ENCODE assay signal across 2 cellular contexts in the genomic region with DNA sequence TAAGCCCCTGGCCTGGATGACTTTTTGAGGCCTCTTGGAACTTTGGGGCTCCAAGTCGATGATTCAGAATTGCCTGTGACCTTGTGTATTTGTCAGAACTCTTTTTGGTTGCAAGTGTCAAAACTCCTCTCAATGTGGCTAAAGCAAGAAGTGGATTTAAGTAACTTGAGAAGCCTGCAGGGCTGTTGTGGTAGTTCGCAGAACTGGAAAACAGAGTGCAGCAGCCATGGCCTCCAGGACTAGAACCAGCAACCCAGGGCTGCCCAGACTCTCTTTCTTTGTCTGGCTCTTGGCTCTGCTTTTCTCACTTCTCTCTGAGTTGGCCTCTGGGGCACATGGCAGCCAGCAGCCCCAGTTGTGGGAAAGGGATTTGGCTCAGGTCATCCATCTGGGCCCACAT.
TF ChIP-seq lines count a peak whose summit lies in the region.

No MANE protein-coding gene starts in this region.

TF ChIP-seq in SK-N-SH treated with all-trans-retinoic acid at 6 μM for 48 hours, 23 proteins besides CTCF, POLR2A, EP300 and RAD21 (continued from another document):
- TF ChIP-seq, protein P1, sequence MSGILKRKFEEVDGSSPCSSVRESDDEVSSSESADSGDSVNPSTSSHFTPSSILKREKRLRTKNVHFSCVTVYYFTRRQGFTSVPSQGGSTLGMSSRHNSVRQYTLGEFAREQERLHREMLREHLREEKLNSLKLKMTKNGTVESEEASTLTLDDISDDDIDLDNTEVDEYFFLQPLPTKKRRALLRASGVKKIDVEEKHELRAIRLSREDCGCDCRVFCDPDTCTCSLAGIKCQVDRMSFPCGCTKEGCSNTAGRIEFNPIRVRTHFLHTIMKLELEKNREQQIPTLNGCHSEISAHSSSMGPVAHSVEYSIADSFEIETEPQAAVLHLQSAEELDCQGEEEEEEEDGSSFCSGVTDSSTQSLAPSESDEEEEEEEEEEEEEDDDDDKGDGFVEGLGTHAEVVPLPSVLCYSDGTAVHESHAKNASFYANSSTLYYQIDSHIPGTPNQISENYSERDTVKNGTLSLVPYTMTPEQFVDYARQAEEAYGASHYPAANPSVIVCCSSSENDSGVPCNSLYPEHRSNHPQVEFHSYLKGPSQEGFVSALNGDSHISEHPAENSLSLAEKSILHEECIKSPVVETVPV (CRISPR knock-in tag; IDR thresholded peaks at IDR 0.05): no peak
- TF ChIP-seq SNAI2 (CRISPR knock-in tag; IDR thresholded peaks at IDR 0.05) (no peak), ZNF8 (CRISPR knock-in tag; IDR thresholded peaks at IDR 0.05) (no peak), CSDC2 (CRISPR knock-in tag; IDR thresholded peaks at IDR 0.05) (no peak), BACH2 (CRISPR knock-in tag; IDR thresholded peaks at IDR 0.05; ENCODE audit: borderline replicate concordance) (no peak), ISL1 (CRISPR knock-in tag; IDR thresholded peaks at IDR 0.05) (no peak), PPARA (CRISPR knock-in tag; IDR thresholded peaks at IDR 0.05; ENCODE audit: borderline replicate concordance) (no peak), OSR1 (CRISPR knock-in tag; IDR thresholded peaks at IDR 0.05) (no peak), ZFP3 (CRISPR knock-in tag; IDR thresholded peaks at IDR 0.05) (no peak), ZC3H10 (CRISPR knock-in tag; IDR thresholded peaks at IDR 0.05) (no peak), ZFP30 (CRISPR knock-in tag; IDR thresholded peaks at IDR 0.05) (no peak)
- TF ChIP-seq, protein P2, sequence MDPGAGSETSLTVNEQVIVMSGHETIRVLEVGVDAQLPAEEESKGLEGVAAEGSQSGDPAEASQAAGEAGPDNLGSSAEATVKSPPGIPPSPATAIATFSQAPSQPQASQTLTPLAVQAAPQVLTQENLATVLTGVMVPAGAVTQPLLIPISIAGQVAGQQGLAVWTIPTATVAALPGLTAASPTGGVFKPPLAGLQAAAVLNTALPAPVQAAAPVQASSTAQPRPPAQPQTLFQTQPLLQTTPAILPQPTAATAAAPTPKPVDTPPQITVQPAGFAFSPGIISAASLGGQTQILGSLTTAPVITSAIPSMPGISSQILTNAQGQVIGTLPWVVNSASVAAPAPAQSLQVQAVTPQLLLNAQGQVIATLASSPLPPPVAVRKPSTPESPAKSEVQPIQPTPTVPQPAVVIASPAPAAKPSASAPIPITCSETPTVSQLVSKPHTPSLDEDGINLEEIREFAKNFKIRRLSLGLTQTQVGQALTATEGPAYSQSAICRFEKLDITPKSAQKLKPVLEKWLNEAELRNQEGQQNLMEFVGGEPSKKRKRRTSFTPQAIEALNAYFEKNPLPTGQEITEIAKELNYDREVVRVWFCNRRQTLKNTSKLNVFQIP (CRISPR knock-in tag; IDR thresholded peaks at IDR 0.05; ENCODE audit: borderline replicate concordance, low read depth): no peak
- TF ChIP-seq, protein P3, sequence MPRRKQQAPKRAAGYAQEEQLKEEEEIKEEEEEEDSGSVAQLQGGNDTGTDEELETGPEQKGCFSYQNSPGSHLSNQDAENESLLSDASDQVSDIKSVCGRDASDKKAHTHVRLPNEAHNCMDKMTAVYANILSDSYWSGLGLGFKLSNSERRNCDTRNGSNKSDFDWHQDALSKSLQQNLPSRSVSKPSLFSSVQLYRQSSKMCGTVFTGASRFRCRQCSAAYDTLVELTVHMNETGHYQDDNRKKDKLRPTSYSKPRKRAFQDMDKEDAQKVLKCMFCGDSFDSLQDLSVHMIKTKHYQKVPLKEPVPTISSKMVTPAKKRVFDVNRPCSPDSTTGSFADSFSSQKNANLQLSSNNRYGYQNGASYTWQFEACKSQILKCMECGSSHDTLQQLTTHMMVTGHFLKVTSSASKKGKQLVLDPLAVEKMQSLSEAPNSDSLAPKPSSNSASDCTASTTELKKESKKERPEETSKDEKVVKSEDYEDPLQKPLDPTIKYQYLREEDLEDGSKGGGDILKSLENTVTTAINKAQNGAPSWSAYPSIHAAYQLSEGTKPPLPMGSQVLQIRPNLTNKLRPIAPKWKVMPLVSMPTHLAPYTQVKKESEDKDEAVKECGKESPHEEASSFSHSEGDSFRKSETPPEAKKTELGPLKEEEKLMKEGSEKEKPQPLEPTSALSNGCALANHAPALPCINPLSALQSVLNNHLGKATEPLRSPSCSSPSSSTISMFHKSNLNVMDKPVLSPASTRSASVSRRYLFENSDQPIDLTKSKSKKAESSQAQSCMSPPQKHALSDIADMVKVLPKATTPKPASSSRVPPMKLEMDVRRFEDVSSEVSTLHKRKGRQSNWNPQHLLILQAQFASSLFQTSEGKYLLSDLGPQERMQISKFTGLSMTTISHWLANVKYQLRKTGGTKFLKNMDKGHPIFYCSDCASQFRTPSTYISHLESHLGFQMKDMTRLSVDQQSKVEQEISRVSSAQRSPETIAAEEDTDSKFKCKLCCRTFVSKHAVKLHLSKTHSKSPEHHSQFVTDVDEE (CRISPR knock-in tag; IDR thresholded peaks at IDR 0.05): no peak
- TF ChIP-seq, protein P4, sequence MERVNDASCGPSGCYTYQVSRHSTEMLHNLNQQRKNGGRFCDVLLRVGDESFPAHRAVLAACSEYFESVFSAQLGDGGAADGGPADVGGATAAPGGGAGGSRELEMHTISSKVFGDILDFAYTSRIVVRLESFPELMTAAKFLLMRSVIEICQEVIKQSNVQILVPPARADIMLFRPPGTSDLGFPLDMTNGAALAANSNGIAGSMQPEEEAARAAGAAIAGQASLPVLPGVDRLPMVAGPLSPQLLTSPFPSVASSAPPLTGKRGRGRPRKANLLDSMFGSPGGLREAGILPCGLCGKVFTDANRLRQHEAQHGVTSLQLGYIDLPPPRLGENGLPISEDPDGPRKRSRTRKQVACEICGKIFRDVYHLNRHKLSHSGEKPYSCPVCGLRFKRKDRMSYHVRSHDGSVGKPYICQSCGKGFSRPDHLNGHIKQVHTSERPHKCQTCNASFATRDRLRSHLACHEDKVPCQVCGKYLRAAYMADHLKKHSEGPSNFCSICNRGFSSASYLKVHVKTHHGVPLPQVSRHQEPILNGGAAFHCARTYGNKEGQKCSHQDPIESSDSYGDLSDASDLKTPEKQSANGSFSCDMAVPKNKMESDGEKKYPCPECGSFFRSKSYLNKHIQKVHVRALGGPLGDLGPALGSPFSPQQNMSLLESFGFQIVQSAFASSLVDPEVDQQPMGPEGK (CRISPR knock-in tag; IDR thresholded peaks at IDR 0.05; ENCODE audit: borderline replicate concordance): no peak
- TF ChIP-seq, protein P5, sequence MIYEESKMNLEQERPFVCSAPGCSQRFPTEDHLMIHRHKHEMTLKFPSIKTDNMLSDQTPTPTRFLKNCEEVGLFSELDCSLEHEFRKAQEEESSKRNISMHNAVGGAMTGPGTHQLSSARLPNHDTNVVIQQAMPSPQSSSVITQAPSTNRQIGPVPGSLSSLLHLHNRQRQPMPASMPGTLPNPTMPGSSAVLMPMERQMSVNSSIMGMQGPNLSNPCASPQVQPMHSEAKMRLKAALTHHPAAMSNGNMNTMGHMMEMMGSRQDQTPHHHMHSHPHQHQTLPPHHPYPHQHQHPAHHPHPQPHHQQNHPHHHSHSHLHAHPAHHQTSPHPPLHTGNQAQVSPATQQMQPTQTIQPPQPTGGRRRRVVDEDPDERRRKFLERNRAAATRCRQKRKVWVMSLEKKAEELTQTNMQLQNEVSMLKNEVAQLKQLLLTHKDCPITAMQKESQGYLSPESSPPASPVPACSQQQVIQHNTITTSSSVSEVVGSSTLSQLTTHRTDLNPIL (CRISPR knock-in tag; IDR thresholded peaks at IDR 0.05; ENCODE audit: low read depth): no peak

TF ChIP-seq in SK-N-SH, 30 proteins besides CTCF, POLR2A, EP300 and RAD21 (continued from another document):
- no peak for TF ChIP-seq FOXM1 (IDR thresholded peaks at IDR 0.05; ENCODE audit: low read depth)
- no peak for TF ChIP-seq NFIC (IDR thresholded peaks at IDR 0.05; ENCODE audit: borderline replicate concordance)
- TF ChIP-seq MEF2A (IDR thresholded peaks at IDR 0.05; ENCODE audit: borderline replicate concordance, low read depth): no peak
- TF ChIP-seq TAF1 (IDR thresholded peaks at IDR 0.05; ENCODE audit: borderline replicate concordance, low read depth, low read length): no peak
- TF ChIP-seq POLR2AphosphoS5 (IDR thresholded peaks at IDR 0.05; ENCODE audit: low read depth, low read length): no peak
- TF ChIP-seq, protein P6, sequence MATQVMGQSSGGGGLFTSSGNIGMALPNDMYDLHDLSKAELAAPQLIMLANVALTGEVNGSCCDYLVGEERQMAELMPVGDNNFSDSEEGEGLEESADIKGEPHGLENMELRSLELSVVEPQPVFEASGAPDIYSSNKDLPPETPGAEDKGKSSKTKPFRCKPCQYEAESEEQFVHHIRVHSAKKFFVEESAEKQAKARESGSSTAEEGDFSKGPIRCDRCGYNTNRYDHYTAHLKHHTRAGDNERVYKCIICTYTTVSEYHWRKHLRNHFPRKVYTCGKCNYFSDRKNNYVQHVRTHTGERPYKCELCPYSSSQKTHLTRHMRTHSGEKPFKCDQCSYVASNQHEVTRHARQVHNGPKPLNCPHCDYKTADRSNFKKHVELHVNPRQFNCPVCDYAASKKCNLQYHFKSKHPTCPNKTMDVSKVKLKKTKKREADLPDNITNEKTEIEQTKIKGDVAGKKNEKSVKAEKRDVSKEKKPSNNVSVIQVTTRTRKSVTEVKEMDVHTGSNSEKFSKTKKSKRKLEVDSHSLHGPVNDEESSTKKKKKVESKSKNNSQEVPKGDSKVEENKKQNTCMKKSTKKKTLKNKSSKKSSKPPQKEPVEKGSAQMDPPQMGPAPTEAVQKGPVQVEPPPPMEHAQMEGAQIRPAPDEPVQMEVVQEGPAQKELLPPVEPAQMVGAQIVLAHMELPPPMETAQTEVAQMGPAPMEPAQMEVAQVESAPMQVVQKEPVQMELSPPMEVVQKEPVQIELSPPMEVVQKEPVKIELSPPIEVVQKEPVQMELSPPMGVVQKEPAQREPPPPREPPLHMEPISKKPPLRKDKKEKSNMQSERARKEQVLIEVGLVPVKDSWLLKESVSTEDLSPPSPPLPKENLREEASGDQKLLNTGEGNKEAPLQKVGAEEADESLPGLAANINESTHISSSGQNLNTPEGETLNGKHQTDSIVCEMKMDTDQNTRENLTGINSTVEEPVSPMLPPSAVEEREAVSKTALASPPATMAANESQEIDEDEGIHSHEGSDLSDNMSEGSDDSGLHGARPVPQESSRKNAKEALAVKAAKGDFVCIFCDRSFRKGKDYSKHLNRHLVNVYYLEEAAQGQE (IDR thresholded peaks at IDR 0.05; ENCODE audit: low read depth, low read length): no peak
